1 cellular context compared by ENCODE assay signal in genomic region chr5:166509085-166509484, GRCh38.
TF ChIP-seq lines count a peak whose summit lies in the region.

No MANE protein-coding gene starts in this region.

TF ChIP-seq in WTC11, 78 proteins besides CTCF, POLR2A, EP300 and RAD21 (continued from another document):
- TF ChIP-seq MLX (CRISPR knock-in tag; IDR thresholded peaks at IDR 0.05) (no peak), ZNF416 (CRISPR knock-in tag; IDR thresholded peaks at IDR 0.05) (no peak), JUN (CRISPR knock-in tag; IDR thresholded peaks at IDR 0.05) (peak; percentile 65; the same call in 1 of the 2 replicates), NFYB (CRISPR knock-in tag; conservative IDR thresholded peaks at IDR 0.05; ENCODE audit: low read depth) (peak; percentile 20; the same call in 1 of the 2 replicates), NFE2L1 (CRISPR knock-in tag; IDR thresholded peaks at IDR 0.05) (peak; percentile 69), ETV6 (CRISPR knock-in tag; IDR thresholded peaks at IDR 0.05) (0 out of 2 replicates have a peak, but pooled peaks have one; percentile 29), TEAD4 (CRISPR knock-in tag; IDR thresholded peaks at IDR 0.05) (no peak; the same call in 1 of the 2 replicates), FOXP4 (CRISPR knock-in tag; IDR thresholded peaks at IDR 0.05) (no peak; the same call in 1 of the 2 replicates), JAZF1 (CRISPR knock-in tag; IDR thresholded peaks at IDR 0.05) (no peak), SMAD3 (CRISPR knock-in tag; IDR thresholded peaks at IDR 0.05; ENCODE audit: borderline replicate concordance) (no peak), TEAD1 (CRISPR knock-in tag; IDR thresholded peaks at IDR 0.05) (peak; percentile 57; the same call in 1 of the 2 replicates), CREB1 (CRISPR knock-in tag; IDR thresholded peaks at IDR 0.05) (no peak), MXD4 (CRISPR knock-in tag; IDR thresholded peaks at IDR 0.05; ENCODE audit: borderline replicate concordance) (no peak)
